ENCODE assay signal across 1 cellular context in the genomic region with DNA sequence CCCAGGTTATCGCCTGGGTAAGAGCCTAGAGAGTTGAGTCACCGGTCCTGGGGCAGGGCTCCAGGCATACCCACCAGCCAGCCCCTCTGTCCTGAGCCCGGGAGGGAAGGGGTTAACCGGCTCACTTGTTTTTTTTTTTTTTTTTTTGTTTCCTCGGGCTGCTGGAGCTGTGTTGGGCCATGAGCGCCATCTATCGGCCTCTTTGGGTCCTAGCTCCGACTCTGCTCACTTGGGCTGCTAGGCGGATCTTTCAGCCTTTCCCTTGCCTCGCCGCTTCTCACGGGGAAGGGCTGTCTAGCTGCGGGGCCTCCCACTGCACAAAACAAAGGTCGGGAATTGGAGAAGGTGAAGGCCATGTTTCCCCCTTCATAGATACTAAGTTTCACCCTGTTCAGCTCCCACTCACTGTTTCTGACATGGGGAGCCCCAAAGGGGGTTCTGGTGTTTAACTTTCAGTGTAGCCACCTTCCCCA.
TF ChIP-seq lines count a peak whose summit lies in the region.

No MANE protein-coding gene starts in this region.

TF ChIP-seq in WTC11, 78 proteins besides CTCF, POLR2A, EP300 and RAD21 (continued from another document):
- TF ChIP-seq MYBL2 (CRISPR knock-in tag; IDR thresholded peaks at IDR 0.05), result no peak
- no peak for TF ChIP-seq ELF4 (CRISPR knock-in tag; IDR thresholded peaks at IDR 0.05; ENCODE audit: low read depth)
- no peak for TF ChIP-seq FOXP1 (CRISPR knock-in tag; IDR thresholded peaks at IDR 0.05; ENCODE audit: borderline replicate concordance)
- TF ChIP-seq CREB1 (CRISPR knock-in tag; IDR thresholded peaks at IDR 0.05), result no peak
- no peak for TF ChIP-seq NFATC4 (CRISPR knock-in tag; IDR thresholded peaks at IDR 0.05)
- TF ChIP-seq SP1 (CRISPR knock-in tag; conservative IDR thresholded peaks at IDR 0.05), result no peak
- no peak for TF ChIP-seq MXD4 (CRISPR knock-in tag; IDR thresholded peaks at IDR 0.05; ENCODE audit: borderline replicate concordance)
- TF ChIP-seq TCF7 (CRISPR knock-in tag; IDR thresholded peaks at IDR 0.05; ENCODE audit: low read depth), result no peak
- TF ChIP-seq, protein P1, sequence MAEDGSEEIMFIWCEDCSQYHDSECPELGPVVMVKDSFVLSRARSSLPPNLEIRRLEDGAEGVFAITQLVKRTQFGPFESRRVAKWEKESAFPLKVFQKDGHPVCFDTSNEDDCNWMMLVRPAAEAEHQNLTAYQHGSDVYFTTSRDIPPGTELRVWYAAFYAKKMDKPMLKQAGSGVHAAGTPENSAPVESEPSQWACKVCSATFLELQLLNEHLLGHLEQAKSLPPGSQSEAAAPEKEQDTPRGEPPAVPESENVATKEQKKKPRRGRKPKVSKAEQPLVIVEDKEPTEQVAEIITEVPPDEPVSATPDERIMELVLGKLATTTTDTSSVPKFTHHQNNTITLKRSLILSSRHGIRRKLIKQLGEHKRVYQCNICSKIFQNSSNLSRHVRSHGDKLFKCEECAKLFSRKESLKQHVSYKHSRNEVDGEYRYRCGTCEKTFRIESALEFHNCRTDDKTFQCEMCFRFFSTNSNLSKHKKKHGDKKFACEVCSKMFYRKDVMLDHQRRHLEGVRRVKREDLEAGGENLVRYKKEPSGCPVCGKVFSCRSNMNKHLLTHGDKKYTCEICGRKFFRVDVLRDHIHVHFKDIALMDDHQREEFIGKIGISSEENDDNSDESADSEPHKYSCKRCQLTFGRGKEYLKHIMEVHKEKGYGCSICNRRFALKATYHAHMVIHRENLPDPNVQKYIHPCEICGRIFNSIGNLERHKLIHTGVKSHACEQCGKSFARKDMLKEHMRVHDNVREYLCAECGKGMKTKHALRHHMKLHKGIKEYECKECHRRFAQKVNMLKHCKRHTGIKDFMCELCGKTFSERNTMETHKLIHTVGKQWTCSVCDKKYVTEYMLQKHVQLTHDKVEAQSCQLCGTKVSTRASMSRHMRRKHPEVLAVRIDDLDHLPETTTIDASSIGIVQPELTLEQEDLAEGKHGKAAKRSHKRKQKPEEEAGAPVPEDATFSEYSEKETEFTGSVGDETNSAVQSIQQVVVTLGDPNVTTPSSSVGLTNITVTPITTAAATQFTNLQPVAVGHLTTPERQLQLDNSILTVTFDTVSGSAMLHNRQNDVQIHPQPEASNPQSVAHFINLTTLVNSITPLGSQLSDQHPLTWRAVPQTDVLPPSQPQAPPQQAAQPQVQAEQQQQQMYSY (CRISPR knock-in tag; IDR thresholded peaks at IDR 0.05), result no peak
- no peak for TF ChIP-seq HMGA2 (CRISPR knock-in tag; IDR thresholded peaks at IDR 0.05)
- TF ChIP-seq, protein P2, sequence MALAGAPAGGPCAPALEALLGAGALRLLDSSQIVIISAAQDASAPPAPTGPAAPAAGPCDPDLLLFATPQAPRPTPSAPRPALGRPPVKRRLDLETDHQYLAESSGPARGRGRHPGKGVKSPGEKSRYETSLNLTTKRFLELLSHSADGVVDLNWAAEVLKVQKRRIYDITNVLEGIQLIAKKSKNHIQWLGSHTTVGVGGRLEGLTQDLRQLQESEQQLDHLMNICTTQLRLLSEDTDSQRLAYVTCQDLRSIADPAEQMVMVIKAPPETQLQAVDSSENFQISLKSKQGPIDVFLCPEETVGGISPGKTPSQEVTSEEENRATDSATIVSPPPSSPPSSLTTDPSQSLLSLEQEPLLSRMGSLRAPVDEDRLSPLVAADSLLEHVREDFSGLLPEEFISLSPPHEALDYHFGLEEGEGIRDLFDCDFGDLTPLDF (CRISPR knock-in tag; IDR thresholded peaks at IDR 0.05), result no peak
- TF ChIP-seq ZBTB21 (CRISPR knock-in tag; IDR thresholded peaks at IDR 0.05; ENCODE audit: borderline replicate concordance), result no peak
- TF ChIP-seq JAZF1 (CRISPR knock-in tag; IDR thresholded peaks at IDR 0.05), result no peak
- TF ChIP-seq ZNF219 (CRISPR knock-in tag; IDR thresholded peaks at IDR 0.05; ENCODE audit: borderline replicate concordance), result no peak
- TF ChIP-seq, protein P3, sequence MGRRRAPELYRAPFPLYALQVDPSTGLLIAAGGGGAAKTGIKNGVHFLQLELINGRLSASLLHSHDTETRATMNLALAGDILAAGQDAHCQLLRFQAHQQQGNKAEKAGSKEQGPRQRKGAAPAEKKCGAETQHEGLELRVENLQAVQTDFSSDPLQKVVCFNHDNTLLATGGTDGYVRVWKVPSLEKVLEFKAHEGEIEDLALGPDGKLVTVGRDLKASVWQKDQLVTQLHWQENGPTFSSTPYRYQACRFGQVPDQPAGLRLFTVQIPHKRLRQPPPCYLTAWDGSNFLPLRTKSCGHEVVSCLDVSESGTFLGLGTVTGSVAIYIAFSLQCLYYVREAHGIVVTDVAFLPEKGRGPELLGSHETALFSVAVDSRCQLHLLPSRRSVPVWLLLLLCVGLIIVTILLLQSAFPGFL (CRISPR knock-in tag; IDR thresholded peaks at IDR 0.05; ENCODE audit: borderline replicate concordance), result no peak
- TF ChIP-seq NR3C1 (CRISPR knock-in tag; conservative IDR thresholded peaks at IDR 0.05; ENCODE audit: low read depth), result no peak
- TF ChIP-seq, protein P4, sequence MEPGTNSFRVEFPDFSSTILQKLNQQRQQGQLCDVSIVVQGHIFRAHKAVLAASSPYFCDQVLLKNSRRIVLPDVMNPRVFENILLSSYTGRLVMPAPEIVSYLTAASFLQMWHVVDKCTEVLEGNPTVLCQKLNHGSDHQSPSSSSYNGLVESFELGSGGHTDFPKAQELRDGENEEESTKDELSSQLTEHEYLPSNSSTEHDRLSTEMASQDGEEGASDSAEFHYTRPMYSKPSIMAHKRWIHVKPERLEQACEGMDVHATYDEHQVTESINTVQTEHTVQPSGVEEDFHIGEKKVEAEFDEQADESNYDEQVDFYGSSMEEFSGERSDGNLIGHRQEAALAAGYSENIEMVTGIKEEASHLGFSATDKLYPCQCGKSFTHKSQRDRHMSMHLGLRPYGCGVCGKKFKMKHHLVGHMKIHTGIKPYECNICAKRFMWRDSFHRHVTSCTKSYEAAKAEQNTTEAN (CRISPR knock-in tag; IDR thresholded peaks at IDR 0.05), result no peak
- TF ChIP-seq, protein P5, sequence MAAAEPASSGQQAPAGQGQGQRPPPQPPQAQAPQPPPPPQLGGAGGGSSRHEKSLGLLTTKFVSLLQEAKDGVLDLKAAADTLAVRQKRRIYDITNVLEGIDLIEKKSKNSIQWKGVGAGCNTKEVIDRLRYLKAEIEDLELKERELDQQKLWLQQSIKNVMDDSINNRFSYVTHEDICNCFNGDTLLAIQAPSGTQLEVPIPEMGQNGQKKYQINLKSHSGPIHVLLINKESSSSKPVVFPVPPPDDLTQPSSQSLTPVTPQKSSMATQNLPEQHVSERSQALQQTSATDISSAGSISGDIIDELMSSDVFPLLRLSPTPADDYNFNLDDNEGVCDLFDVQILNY (CRISPR knock-in tag; IDR thresholded peaks at IDR 0.05), result no peak
